26 cellular contexts compared by ENCODE assay signal in genomic region chr19:27955484-27955883, GRCh38.
"Had no signal": no experiment of that assay in that cellular context is flagged by ENCODE, and none has a peak within 500 bp of the region (broad histone marks: within the 10 kb centered on the region; RNA-seq: fewer than 3 reads in every experiment).

No MANE protein-coding gene starts in this region.

- H3K4me1 ChIP-seq: heart right ventricle, left lung, lower lobe of right lung, thyroid gland, transverse colon, upper lobe of left lung, vagina had no signal

- H3K27ac Mint-ChIP-seq: naive thymus-derived CD8-positive, alpha-beta T cell; progenitor cell of endocrine pancreas; stimulated activated memory B cell treated with anti-CD40 and anti-IgM and Interleukin-4, amounts not matched to agents 10 μg/mL and 1 μg/mL and 100 μg/mL, for 72 hours; stimulated activated naive CD8-positive, alpha-beta T cell treated with anti-CD3 and anti-CD28 coated beads, Interleukin-15, amount 100 ng/mL, for 72 hours had no signal

- H3K27ac ChIP-seq: heart right ventricle, hepatocyte, left lung, lower lobe of right lung, neutrophil, thyroid gland, transverse colon, upper lobe of left lung, vagina had no signal

- H3K4me3 Mint-ChIP-seq: naive thymus-derived CD8-positive, alpha-beta T cell; stimulated activated memory B cell treated with anti-CD40 and anti-IgM and Interleukin-4, amounts not matched to agents 10 μg/mL and 1 μg/mL and 100 μg/mL, for 72 hours; stimulated activated naive CD8-positive, alpha-beta T cell treated with anti-CD3 and anti-CD28 coated beads, Interleukin-15, amount 100 ng/mL, for 72 hours had no signal

- H3K36me3 ChIP-seq: heart right ventricle, left lung, lower lobe of right lung, neutrophil, thyroid gland, transverse colon, upper lobe of left lung, vagina had no signal

- DNase-seq: heart right ventricle; kidney glomerular epithelial cell; left cardiac atrium; left lung; lower lobe of right lung; mammary epithelial cell; mesenchymal stem cell; naive thymus-derived CD8-positive, alpha-beta T cell; occipital lobe; right cardiac atrium; small intestine; stimulated activated CD4-positive, alpha-beta T cell treated with anti-CD3 and anti-CD28 coated beads, Interleukin-1b, Interleukin-23, amount 100 ng/mL, for 48 hours; stimulated activated CD4-positive, alpha-beta T cell treated with anti-CD3 and anti-CD28 coated beads, Interleukin-2, amount 100 ng/mL, for 48 hours; stimulated activated CD4-positive, alpha-beta T cell treated with anti-CD3 and anti-CD28 coated beads, Interleukin-4, amount 100 ng/mL, for 4 hours; stimulated activated CD8-positive, alpha-beta memory T cell treated with anti-CD3 and anti-CD28 coated beads, Interleukin-4, amount 100 ng/mL, for 48 hours; stimulated activated naive CD4-positive, alpha-beta T cell treated with Interleukin-2 at 50 U/mL for 16 hours; stimulated activated naive CD8-positive, alpha-beta T cell treated with anti-CD3 and anti-CD28 coated beads, Interleukin-15, amount 100 ng/mL, for 72 hours; substantia nigra; thyroid gland; transverse colon; upper lobe of left lung had no signal

- H3K36me3 Mint-ChIP-seq: naive thymus-derived CD8-positive, alpha-beta T cell; stimulated activated memory B cell treated with anti-CD40 and anti-IgM and Interleukin-4, amounts not matched to agents 10 μg/mL and 1 μg/mL and 100 μg/mL, for 72 hours had no signal

- H3K4me1 Mint-ChIP-seq: naive thymus-derived CD8-positive, alpha-beta T cell; stimulated activated memory B cell treated with anti-CD40 and anti-IgM and Interleukin-4, amounts not matched to agents 10 μg/mL and 1 μg/mL and 100 μg/mL, for 72 hours; stimulated activated naive CD8-positive, alpha-beta T cell treated with anti-CD3 and anti-CD28 coated beads, Interleukin-15, amount 100 ng/mL, for 72 hours had no signal

- H2AFZ ChIP-seq: hepatocyte had no signal

- H3K4me3 ChIP-seq: heart right ventricle, hepatocyte, left lung, lower lobe of right lung, thyroid gland, transverse colon, upper lobe of left lung, vagina had no signal

- H3K27me3 ChIP-seq: hepatocyte, left lung, neutrophil, thyroid gland, transverse colon, upper lobe of left lung, vagina had no signal

- H3K9me3 ChIP-seq: heart right ventricle, left lung, lower lobe of right lung, neutrophil, thyroid gland, transverse colon, upper lobe of left lung, vagina had no signal

- H3K9me3 Mint-ChIP-seq: stimulated activated memory B cell treated with anti-CD40 and anti-IgM and Interleukin-4, amounts not matched to agents 10 μg/mL and 1 μg/mL and 100 μg/mL, for 72 hours; stimulated activated naive CD8-positive, alpha-beta T cell treated with anti-CD3 and anti-CD28 coated beads, Interleukin-15, amount 100 ng/mL, for 72 hours had no signal

- H3K27me3 Mint-ChIP-seq: stimulated activated memory B cell treated with anti-CD40 and anti-IgM and Interleukin-4, amounts not matched to agents 10 μg/mL and 1 μg/mL and 100 μg/mL, for 72 hours had no signal
